In the genomic region with DNA sequence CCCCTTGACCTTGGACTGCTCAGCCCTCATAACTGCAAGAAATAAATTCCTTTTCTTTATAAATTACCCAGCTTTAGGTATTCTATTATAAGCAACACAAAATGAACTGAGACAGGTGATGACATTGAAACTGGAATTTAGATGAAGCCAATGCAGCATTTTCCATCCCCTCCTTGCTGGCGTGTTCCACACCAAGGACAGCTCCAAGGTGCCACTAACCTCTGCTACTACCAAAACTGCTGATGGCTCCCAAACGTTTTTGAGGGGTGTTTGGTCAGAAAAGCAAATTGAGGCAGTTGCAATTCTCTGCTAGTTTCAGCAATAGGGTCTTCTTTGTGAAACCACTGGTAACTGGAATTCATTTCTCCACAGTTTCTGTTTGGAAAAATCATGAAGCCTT, we compare ENCODE assay signal across 9 cellular contexts.
"Had no signal": no experiment of that assay in that cellular context is flagged by ENCODE, and none has a peak within 500 bp of the region (broad histone marks: within the 10 kb centered on the region; RNA-seq: fewer than 3 reads in every experiment).

No MANE protein-coding gene starts in this region.

- DNase-seq: GOT3, H9, HCEC 1CT, IMR-90, Karpas-422, KBM-7 had no signal

- H3K9ac ChIP-seq: KMS-11 had no signal

- H3K27ac ChIP-seq: KMS-11 had no signal

- H3K4me2 ChIP-seq: KMS-11 had no signal

- FAIRE-seq: H54, HTR-8/SVneo had no signal
